In the genomic region with DNA sequence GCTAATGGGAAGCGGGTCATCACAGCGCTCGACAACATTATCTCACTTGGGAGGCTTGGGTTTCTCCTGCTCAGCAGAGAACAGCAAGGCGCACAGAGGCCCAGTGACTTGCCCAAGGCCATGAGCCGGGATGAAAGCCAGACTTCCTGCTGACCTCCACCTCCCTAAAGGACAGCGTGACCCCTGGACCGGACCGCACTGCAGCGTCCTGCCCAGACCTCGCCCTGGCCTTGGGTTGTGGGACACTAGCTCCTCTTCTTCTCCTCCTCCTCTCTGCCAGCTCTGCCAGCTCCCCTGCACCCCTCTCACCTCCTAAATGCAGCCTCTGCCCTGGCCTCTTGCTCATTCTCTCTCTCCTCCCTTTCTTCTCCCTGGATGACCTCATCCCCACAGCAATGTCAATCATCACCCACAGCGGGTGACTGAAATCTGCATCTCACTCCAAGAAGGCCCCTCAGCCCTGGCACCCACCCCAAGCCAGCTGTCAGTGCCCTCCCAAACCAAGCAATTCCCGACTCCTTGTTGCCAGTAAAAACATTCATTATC, we compare ENCODE assay signal across 1 cellular context.
A peak's percentile ranks its signal among the peaks of the same experiment; 100 is the strongest.
TF ChIP-seq lines count a peak whose summit lies in the region.

No MANE protein-coding gene starts in this region.

TF ChIP-seq in HEK293, 187 proteins besides CTCF, POLR2A, EP300 and RAD21 (continued from another document and continues in another):
- TF ChIP-seq, protein P1, sequence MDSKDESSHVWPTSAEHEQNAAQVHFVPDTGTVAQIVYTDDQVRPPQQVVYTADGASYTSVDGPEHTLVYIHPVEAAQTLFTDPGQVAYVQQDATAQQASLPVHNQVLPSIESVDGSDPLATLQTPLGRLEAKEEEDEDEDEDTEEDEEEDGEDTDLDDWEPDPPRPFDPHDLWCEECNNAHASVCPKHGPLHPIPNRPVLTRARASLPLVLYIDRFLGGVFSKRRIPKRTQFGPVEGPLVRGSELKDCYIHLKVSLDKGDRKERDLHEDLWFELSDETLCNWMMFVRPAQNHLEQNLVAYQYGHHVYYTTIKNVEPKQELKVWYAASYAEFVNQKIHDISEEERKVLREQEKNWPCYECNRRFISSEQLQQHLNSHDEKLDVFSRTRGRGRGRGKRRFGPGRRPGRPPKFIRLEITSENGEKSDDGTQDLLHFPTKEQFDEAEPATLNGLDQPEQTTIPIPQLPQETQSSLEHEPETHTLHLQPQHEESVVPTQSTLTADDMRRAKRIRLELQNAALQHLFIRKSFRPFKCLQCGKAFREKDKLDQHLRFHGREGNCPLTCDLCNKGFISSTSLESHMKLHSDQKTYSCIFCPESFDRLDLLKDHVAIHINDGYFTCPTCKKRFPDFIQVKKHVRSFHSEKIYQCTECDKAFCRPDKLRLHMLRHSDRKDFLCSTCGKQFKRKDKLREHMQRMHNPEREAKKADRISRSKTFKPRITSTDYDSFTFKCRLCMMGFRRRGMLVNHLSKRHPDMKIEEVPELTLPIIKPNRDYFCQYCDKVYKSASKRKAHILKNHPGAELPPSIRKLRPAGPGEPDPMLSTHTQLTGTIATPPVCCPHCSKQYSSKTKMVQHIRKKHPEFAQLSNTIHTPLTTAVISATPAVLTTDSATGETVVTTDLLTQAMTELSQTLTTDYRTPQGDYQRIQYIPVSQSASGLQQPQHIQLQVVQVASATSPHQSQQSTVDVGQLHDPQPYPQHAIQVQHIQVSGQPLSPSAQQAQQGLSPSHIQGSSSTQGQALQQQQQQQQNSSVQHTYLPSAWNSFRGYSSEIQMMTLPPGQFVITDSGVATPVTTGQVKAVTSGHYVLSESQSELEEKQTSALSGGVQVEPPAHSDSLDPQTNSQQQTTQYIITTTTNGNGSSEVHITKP (tag by site-specific recombination; IDR thresholded peaks at IDR 0.05), result peak; percentile 72
- TF ChIP-seq ZSCAN23 (tag by site-specific recombination; IDR thresholded peaks at IDR 0.05) (0 out of 2 replicates have a peak, but pooled peaks have one; percentile 60), MYNN (tag by site-specific recombination; IDR thresholded peaks at IDR 0.05; ENCODE audit: borderline replicate concordance) (0 out of 2 replicates have a peak, but pooled peaks have one; percentile 12), ZNF623 (tag by site-specific recombination; IDR thresholded peaks at IDR 0.05) (0 out of 2 replicates have a peak, but pooled peaks have one; percentile 11), HOXC10 (CRISPR knock-in tag; IDR thresholded peaks at IDR 0.05) (no peak), SP7 (tag by site-specific recombination; IDR thresholded peaks at IDR 0.05) (peak; percentile 74), GLIS2 (tag by site-specific recombination; IDR thresholded peaks at IDR 0.05) (peak; percentile 23; the same call in 1 of the 2 replicates), ZNF610 (tag by site-specific recombination; IDR thresholded peaks at IDR 0.05; ENCODE audit: borderline replicate concordance) (no peak), ZNF366 (tag by site-specific recombination; conservative IDR thresholded peaks at IDR 0.05) (peak; percentile 49), ZEB2 (tag by site-specific recombination; IDR thresholded peaks at IDR 0.05) (peak; percentile 48; the same call in 1 of the 2 replicates), ZNF335 (tag by site-specific recombination; conservative IDR thresholded peaks at IDR 0.05) (peak; percentile 33; the same call in 1 of the 2 replicates), ZNF24 (tag by site-specific recombination; IDR thresholded peaks at IDR 0.05) (peak; percentile 79; the same call in 1 of the 2 replicates), ZNF600 (tag by site-specific recombination; IDR thresholded peaks at IDR 0.05) (peak; percentile 47; the same call in 1 of the 2 replicates), ZFP37 (tag by site-specific recombination; IDR thresholded peaks at IDR 0.05) (peak; percentile 28; the same call in 1 of the 2 replicates), ZNF23 (tag by site-specific recombination; IDR thresholded peaks at IDR 0.05; ENCODE audit: borderline replicate concordance) (no peak), KLF7 (tag by site-specific recombination; IDR thresholded peaks at IDR 0.05; ENCODE audit: borderline replicate concordance) (no peak), ZNF404 (tag by site-specific recombination; IDR thresholded peaks at IDR 0.05) (no peak), EGR2 (tag by site-specific recombination; IDR thresholded peaks at IDR 0.05; ENCODE audit: low read depth) (peak; percentile 43; the same call in 1 of the 2 replicates), ZNF146 (tag by site-specific recombination; IDR thresholded peaks at IDR 0.05) (0 out of 2 replicates have a peak, but pooled peaks have one; percentile 4), PRDM1 (tag by site-specific recombination; IDR thresholded peaks at IDR 0.05) (peak; percentile 48; the same call in 1 of the 2 replicates), ZNF202 (tag by site-specific recombination; IDR thresholded peaks at IDR 0.05; ENCODE audit: borderline replicate concordance) (no peak), ZNF830 (tag by site-specific recombination; IDR thresholded peaks at IDR 0.05; ENCODE audit: low read depth) (no peak), ZNF629 (tag by site-specific recombination; IDR thresholded peaks at IDR 0.05) (peak; percentile 48), ZBTB48 (tag by site-specific recombination; IDR thresholded peaks at IDR 0.05) (peak; percentile 77; the same call in 1 of the 2 replicates), ZNF707 (tag by site-specific recombination; IDR thresholded peaks at IDR 0.05) (no peak)
- TF ChIP-seq, protein P2, sequence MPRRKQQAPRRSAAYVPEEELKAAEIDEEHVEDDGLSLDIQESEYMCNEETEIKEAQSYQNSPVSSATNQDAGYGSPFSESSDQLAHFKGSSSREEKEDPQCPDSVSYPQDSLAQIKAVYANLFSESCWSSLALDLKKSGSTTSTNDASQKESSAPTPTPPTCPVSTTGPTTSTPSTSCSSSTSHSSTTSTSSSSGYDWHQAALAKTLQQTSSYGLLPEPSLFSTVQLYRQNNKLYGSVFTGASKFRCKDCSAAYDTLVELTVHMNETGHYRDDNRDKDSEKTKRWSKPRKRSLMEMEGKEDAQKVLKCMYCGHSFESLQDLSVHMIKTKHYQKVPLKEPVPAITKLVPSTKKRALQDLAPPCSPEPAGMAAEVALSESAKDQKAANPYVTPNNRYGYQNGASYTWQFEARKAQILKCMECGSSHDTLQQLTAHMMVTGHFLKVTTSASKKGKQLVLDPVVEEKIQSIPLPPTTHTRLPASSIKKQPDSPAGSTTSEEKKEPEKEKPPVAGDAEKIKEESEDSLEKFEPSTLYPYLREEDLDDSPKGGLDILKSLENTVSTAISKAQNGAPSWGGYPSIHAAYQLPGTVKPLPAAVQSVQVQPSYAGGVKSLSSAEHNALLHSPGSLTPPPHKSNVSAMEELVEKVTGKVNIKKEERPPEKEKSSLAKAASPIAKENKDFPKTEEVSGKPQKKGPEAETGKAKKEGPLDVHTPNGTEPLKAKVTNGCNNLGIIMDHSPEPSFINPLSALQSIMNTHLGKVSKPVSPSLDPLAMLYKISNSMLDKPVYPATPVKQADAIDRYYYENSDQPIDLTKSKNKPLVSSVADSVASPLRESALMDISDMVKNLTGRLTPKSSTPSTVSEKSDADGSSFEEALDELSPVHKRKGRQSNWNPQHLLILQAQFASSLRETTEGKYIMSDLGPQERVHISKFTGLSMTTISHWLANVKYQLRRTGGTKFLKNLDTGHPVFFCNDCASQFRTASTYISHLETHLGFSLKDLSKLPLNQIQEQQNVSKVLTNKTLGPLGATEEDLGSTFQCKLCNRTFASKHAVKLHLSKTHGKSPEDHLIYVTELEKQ (tag by site-specific recombination; IDR thresholded peaks at IDR 0.05; ENCODE audit: borderline replicate concordance), result peak; percentile 76; the same call in 1 of the 2 replicates
- TF ChIP-seq, protein P3, sequence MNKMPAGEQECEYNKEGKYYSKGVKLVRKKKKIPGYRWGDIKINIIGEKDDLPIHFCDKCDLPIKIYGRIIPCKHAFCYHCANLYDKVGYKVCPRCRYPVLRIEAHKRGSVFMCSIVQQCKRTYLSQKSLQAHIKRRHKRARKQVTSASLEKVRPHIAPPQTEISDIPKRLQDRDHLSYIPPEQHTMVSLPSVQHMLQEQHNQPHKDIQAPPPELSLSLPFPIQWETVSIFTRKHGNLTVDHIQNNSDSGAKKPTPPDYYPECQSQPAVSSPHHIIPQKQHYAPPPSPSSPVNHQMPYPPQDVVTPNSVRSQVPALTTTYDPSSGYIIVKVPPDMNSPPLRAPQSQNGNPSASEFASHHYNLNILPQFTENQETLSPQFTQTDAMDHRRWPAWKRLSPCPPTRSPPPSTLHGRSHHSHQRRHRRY (tag by site-specific recombination; IDR thresholded peaks at IDR 0.05), result no peak
- TF ChIP-seq, protein P4, sequence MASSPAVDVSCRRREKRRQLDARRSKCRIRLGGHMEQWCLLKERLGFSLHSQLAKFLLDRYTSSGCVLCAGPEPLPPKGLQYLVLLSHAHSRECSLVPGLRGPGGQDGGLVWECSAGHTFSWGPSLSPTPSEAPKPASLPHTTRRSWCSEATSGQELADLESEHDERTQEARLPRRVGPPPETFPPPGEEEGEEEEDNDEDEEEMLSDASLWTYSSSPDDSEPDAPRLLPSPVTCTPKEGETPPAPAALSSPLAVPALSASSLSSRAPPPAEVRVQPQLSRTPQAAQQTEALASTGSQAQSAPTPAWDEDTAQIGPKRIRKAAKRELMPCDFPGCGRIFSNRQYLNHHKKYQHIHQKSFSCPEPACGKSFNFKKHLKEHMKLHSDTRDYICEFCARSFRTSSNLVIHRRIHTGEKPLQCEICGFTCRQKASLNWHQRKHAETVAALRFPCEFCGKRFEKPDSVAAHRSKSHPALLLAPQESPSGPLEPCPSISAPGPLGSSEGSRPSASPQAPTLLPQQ (tag by site-specific recombination; IDR thresholded peaks at IDR 0.05), result peak; percentile 71; the same call in 1 of the 2 replicates
- TF ChIP-seq, protein P5, sequence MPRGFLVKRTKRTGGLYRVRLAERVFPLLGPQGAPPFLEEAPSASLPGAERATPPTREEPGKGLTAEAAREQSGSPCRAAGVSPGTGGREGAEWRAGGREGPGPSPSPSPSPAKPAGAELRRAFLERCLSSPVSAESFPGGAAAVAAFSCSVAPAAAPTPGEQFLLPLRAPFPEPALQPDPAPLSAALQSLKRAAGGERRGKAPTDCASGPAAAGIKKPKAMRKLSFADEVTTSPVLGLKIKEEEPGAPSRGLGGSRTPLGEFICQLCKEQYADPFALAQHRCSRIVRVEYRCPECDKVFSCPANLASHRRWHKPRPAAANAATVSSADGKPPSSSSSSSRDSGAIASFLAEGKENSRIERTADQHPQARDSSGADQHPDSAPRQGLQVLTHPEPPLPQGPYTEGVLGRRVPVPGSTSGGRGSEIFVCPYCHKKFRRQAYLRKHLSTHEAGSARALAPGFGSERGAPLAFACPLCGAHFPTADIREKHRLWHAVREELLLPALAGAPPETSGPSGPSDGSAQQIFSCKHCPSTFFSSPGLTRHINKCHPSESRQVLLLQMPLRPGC (tag by site-specific recombination; IDR thresholded peaks at IDR 0.05), result 0 out of 2 replicates have a peak, but pooled peaks have one; percentile 17
- TF ChIP-seq, protein P6, sequence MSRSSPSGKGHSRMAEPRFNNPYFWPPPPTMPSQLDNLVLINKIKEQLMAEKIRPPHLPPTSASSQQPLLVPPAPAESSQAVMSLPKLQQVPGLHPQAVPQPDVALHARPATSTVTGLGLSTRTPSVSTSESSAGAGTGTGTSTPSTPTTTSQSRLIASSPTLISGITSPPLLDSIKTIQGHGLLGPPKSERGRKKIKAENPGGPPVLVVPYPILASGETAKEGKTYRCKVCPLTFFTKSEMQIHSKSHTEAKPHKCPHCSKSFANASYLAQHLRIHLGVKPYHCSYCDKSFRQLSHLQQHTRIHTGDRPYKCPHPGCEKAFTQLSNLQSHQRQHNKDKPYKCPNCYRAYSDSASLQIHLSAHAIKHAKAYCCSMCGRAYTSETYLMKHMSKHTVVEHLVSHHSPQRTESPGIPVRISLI (tag by site-specific recombination; IDR thresholded peaks at IDR 0.05), result 0 out of 2 replicates have a peak, but pooled peaks have one; percentile 70
- TF ChIP-seq, protein P7, sequence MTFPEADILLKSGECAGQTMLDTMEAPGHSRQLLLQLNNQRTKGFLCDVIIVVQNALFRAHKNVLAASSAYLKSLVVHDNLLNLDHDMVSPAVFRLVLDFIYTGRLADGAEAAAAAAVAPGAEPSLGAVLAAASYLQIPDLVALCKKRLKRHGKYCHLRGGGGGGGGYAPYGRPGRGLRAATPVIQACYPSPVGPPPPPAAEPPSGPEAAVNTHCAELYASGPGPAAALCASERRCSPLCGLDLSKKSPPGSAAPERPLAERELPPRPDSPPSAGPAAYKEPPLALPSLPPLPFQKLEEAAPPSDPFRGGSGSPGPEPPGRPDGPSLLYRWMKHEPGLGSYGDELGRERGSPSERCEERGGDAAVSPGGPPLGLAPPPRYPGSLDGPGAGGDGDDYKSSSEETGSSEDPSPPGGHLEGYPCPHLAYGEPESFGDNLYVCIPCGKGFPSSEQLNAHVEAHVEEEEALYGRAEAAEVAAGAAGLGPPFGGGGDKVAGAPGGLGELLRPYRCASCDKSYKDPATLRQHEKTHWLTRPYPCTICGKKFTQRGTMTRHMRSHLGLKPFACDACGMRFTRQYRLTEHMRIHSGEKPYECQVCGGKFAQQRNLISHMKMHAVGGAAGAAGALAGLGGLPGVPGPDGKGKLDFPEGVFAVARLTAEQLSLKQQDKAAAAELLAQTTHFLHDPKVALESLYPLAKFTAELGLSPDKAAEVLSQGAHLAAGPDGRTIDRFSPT (tag by site-specific recombination; IDR thresholded peaks at IDR 0.05), result peak; percentile 73
- TF ChIP-seq, protein P8, sequence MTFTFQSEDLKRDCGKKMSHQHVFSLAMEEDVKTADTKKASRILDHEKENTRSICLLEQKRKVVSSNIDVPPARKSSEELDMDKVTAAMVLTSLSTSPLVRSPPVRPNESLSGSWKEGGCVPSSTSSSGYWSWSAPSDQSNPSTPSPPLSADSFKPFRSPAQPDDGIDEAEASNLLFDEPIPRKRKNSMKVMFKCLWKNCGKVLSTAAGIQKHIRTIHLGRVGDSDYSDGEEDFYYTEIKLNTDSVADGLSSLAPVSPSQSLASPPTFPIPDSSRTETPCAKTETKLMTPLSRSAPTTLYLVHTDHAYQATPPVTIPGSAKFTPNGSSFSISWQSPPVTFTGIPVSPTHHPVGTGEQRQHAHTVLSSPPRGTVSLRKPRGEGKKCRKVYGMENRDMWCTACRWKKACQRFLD (tag by site-specific recombination; IDR thresholded peaks at IDR 0.05), result no peak
- TF ChIP-seq, protein P9, sequence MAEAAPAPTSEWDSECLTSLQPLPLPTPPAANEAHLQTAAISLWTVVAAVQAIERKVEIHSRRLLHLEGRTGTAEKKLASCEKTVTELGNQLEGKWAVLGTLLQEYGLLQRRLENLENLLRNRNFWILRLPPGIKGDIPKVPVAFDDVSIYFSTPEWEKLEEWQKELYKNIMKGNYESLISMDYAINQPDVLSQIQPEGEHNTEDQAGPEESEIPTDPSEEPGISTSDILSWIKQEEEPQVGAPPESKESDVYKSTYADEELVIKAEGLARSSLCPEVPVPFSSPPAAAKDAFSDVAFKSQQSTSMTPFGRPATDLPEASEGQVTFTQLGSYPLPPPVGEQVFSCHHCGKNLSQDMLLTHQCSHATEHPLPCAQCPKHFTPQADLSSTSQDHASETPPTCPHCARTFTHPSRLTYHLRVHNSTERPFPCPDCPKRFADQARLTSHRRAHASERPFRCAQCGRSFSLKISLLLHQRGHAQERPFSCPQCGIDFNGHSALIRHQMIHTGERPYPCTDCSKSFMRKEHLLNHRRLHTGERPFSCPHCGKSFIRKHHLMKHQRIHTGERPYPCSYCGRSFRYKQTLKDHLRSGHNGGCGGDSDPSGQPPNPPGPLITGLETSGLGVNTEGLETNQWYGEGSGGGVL (tag by site-specific recombination; IDR thresholded peaks at IDR 0.05), result peak; percentile 82
